Comparison of ENCODE assay signal across 8 cellular contexts in genomic region chr19:46717034-46717715, GRCh38. TPM values are rescaled to one million over a fixed set of nuclear protein-coding genes. Genes with fewer than 3 reads are reported as not detected.
DNase-seq lines count a peak whose midpoint lies in the region; ATAC-seq and TF ChIP-seq lines count a peak whose summit lies in the region.

PRKD2 (minus strand) TSS chr19:46717114; CDS start chr19:46716370, 744 bp downstream.

- POLR2A ChIA-PET in CD8-positive, alpha-beta memory T cell (lab: Charles Lee) = no interaction called here

- H3K27ac Mint-ChIP-seq in CD8-positive, alpha-beta memory T cell = peak within 1 kb of the TSS; percentile 94 to 99 (median 98)
- H3K27ac Mint-ChIP-seq in T-helper 2 cell treated with Interferon-gamma antibody and Interleukin-4, amounts not matched to agents 5 μg/mL and 100 μg/mL, for 36 hours = peak within 1 kb of the TSS; percentile 95

- H3K27me3 Mint-ChIP-seq in CD8-positive, alpha-beta memory T cell = no peaks in the 10 kb centered on the region
- H3K27me3 Mint-ChIP-seq in T-helper 2 cell treated with Interferon-gamma antibody and Interleukin-4, amounts not matched to agents 5 μg/mL and 100 μg/mL, for 36 hours (ENCODE audit: low read depth) = no peaks in the 10 kb centered on the region

- peaks cover 42 to 77% (median 49%) of the 10 kb centered on the region in 3 donors for H3K4me1 Mint-ChIP-seq in CD8-positive, alpha-beta memory T cell
- peaks cover 31% of the 10 kb centered on the region for H3K4me1 Mint-ChIP-seq in T-helper 2 cell treated with Interferon-gamma antibody and Interleukin-4, amounts not matched to agents 5 μg/mL and 100 μg/mL, for 36 hours (ENCODE audit: low read depth)

- H3K27me3 ChIP-seq in CD8-positive, alpha-beta memory T cell (ENCODE audit: insufficient read depth, low read length, poor library complexity, severe bottlenecking) = no peaks in the 10 kb centered on the region
- H3K27me3 ChIP-seq in psoas muscle (ENCODE audit: insufficient read depth in 3 of 3, low read length in 2 of 3) (no peaks in the 10 kb centered on the region), upper lobe of right lung (no peaks in the 10 kb centered on the region)

- 1 to 4% (median 1%) methylated on average over 35 to 52 of the region's 52 CpGs for WGBS in psoas muscle, 3 donors

- H3K9me3 ChIP-seq in CD8-positive, alpha-beta memory T cell (ENCODE audit: low read length) = no peaks in the 10 kb centered on the region
- H3K9me3 ChIP-seq in psoas muscle (no peaks in the 10 kb centered on the region), upper lobe of right lung (no peaks in the 10 kb centered on the region)

- H3K4me3 Mint-ChIP-seq in CD8-positive, alpha-beta memory T cell = peak within 1 kb of the TSS; percentile 94 to 98 (median 95)
- H3K4me3 Mint-ChIP-seq in T-helper 2 cell treated with Interferon-gamma antibody and Interleukin-4, amounts not matched to agents 5 μg/mL and 100 μg/mL, for 36 hours = peak within 1 kb of the TSS; percentile 95

- TF ChIP-seq POLR2A in NB4 (IDR thresholded peaks at IDR 0.05; ENCODE audit: extremely low read depth, insufficient read length) = peak; percentile 84

- H3K4me1 ChIP-seq in CD8-positive, alpha-beta memory T cell (ENCODE audit: insufficient read depth, low read length) = peaks cover 37% of the 10 kb centered on the region
- H3K4me1 ChIP-seq in psoas muscle (peaks cover 18% of the 10 kb centered on the region), upper lobe of right lung (peaks cover 35% of the 10 kb centered on the region)

- intact Hi-C loops in left ventricle myocardium superior (cut with micrococcal nuclease) (no loop called here), psoas muscle (cut with DNase I) (no loop called here), upper lobe of right lung (cut with DNase I) (no loop called here)

- ATAC-seq in GM21515 (IDR thresholded peaks at IDR 0.05; ENCODE audit: unreplicated experiment) (peak; percentile 29), left ventricle myocardium superior (peak; percentile 88), psoas muscle (peak; percentile 81 to 92 (median 88)), upper lobe of right lung (peak; percentile 85)

- H3K27ac ChIP-seq in CD8-positive, alpha-beta memory T cell (ENCODE audit: low read depth, low read length) = peak within 1 kb of the TSS; percentile 92
- H3K27ac ChIP-seq in psoas muscle (peak within 1 kb of the TSS; percentile 72), upper lobe of right lung (peak within 1 kb of the TSS; percentile 86)

- H3K36me3 ChIP-seq in CD8-positive, alpha-beta memory T cell (ENCODE audit: insufficient read depth, low read length) = no peaks in the 10 kb centered on the region
- H3K36me3 ChIP-seq in psoas muscle (ENCODE audit: insufficient read depth in 1 of 2, low read depth in 1 of 2) (peaks cover 5 to 35% of the 10 kb centered on the region in 2 donors), upper lobe of right lung (peaks cover 22% of the 10 kb centered on the region)

- CTCF ChIA-PET in CD8-positive, alpha-beta memory T cell (lab: Charles Lee) = interaction anchor here (1.2 to 2.9 kb wide), 2 partner anchors 12 to 123 kb away, joined by 4 to 19 read pairs; no protein-coding TSS in a partner anchor

- TF ChIP-seq CTCF in NB4 (IDR thresholded peaks at IDR 0.05; ENCODE audit: low read depth, low read length) (no peak), psoas muscle (IDR thresholded peaks at IDR 0.05) (no peak), upper lobe of right lung (IDR thresholded peaks at IDR 0.05) (no peak)

- DNase-seq in CD8-positive, alpha-beta memory T cell = peak; percentile 71 to 89 (median 83)
- DNase-seq in NB4 (ENCODE audit: low read depth) (peak; percentile 97), amygdala (lab: John Stamatoyannopoulos, UW) (peak in 53 of 56 donors; percentile 24 to 86 (median 67)), left ventricle myocardium superior (peak; percentile 95), psoas muscle (peak; percentile 93 to 94), upper lobe of right lung (peak; percentile 95)
- DNase-seq in T-helper 2 cell treated with Interferon-gamma antibody and Interleukin-4, amounts not matched to agents 5 μg/mL and 100 μg/mL, for 36 hours (ENCODE audit: low spot score) = peak; percentile 87

- no peaks in the 10 kb centered on the region for H3K9me3 Mint-ChIP-seq in CD8-positive, alpha-beta memory T cell
- H3K9me3 Mint-ChIP-seq in T-helper 2 cell treated with Interferon-gamma antibody and Interleukin-4, amounts not matched to agents 5 μg/mL and 100 μg/mL, for 36 hours = no peaks in the 10 kb centered on the region

- peaks cover 0 to 50% (median 7%) of the 10 kb centered on the region in 3 donors for H3K36me3 Mint-ChIP-seq in CD8-positive, alpha-beta memory T cell
- H3K36me3 Mint-ChIP-seq in T-helper 2 cell treated with Interferon-gamma antibody and Interleukin-4, amounts not matched to agents 5 μg/mL and 100 μg/mL, for 36 hours (ENCODE audit: low read depth) = peaks cover 50% of the 10 kb centered on the region

- peak within 1 kb of the TSS; percentile 90 for H3K4me3 ChIP-seq in CD8-positive, alpha-beta memory T cell (ENCODE audit: low read length)
- H3K4me3 ChIP-seq in NB4 (ENCODE audit: low read depth, low read length) = peak within 1 kb of the TSS; percentile 91
- peak within 1 kb of the TSS; percentile 89 for H3K4me3 ChIP-seq in psoas muscle
- H3K4me3 ChIP-seq in upper lobe of right lung = peak within 1 kb of the TSS; percentile 87

RNA-seq across cellular contexts. Expression of gene PRKD2, which starts in this region (rescaled TPM):
- total RNA-seq in CD8-positive, alpha-beta memory T cell = 10 to 100 TPM; 61.6 to 63.8 TPM
- 88.0 TPM for polyA plus RNA-seq in CD8-positive, alpha-beta memory T cell
- total RNA-seq in left ventricle myocardium superior = 9.3 TPM
- 1 to 10 TPM; 6.3 to 9.1 (median 8.1) TPM for total RNA-seq in psoas muscle
- 1 to 10 TPM; 4.0 to 6.9 (median 4.8) TPM for polyA plus RNA-seq in psoas muscle
- total RNA-seq in upper lobe of right lung = 58.9 TPM

Comparison
In these comparisons a context has a peak if more than half of its experiments do, and no peak if none do; other contexts are left out.
1. Peak in every context shown above with its lines: DNase-seq, ATAC-seq, H3K4me3 ChIP-seq and H3K27ac ChIP-seq.
2. RNA of gene PRKD2 (polyA plus RNA-seq): 88.0 TPM in CD8-positive, alpha-beta memory T cell (single experiment); 4.0 to 6.9 TPM in psoas muscle; every median in the first group is over 10 times any median in the second.
3. ATAC-seq: peak in every context shown above with its lines; median percentile 88 in left ventricle myocardium superior; 88 in psoas muscle; 85 in upper lobe of right lung; 29 in GM21515.